15 cellular contexts compared by ENCODE assay signal in the genomic region with DNA sequence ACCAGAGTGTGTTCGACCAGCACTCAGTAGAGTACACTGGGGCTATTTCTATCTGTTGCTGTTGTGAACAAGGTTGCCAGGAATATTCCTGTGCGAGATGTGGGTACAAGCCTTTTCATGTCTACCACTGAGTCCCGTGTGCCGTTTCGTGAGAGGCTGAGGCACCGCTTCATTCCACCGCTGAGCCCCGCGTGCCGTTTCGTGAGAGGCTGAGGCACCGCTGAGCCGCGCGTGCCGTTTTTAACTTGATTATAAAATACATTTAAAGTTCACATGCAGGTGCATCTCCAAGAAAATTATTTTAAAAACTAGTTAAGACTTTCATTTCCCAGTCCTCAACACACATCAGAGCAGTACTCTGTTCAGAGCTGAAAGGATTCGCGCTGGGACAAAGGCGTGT.
A peak's percentile ranks its signal among the peaks of the same experiment; 100 is the strongest.
DNase-seq lines count a peak whose midpoint lies in the region; ATAC-seq and TF ChIP-seq lines count a peak whose summit lies in the region.
"Had no signal": no experiment of that assay in that cellular context is flagged by ENCODE, and none has a peak within 500 bp of the region (broad histone marks: within the 10 kb centered on the region; RNA-seq: fewer than 3 reads in every experiment).

No MANE protein-coding gene starts in this region.

- no peak for TF ChIP-seq EP300 in tibial nerve (IDR thresholded peaks at IDR 0.05)

- 0 out of 2 replicates have a peak, but pooled peaks cover 3% of the 10 kb centered on the region for H3K4me1 Mint-ChIP-seq in WTC11
- H3K4me1 Mint-ChIP-seq in nephron progenitor cell = peaks cover 32% of the 10 kb centered on the region
- H3K4me1 Mint-ChIP-seq: H9 had no signal

- peak overlapping the region; percentile 25; the same call in 1 of the 2 replicates for H3K27ac ChIP-seq in DND-41 (ENCODE audit: low read length)
- H3K27ac ChIP-seq in tibial nerve = no peak overlapping the region

- WGBS in lower leg skin, 2 donors = 94 to 97% methylated on average over 19 of the region's 19 CpGs
- WGBS in tibial nerve, 2 donors = 97% methylated on average over 19 of the region's 19 CpGs

- no peaks in the 10 kb centered on the region for H3K9me3 Mint-ChIP-seq in WTC11
- no peaks in the 10 kb centered on the region for H3K9me3 Mint-ChIP-seq in nephron progenitor cell
- H3K9me3 Mint-ChIP-seq: CD4-positive, alpha-beta memory T cell had no signal

- no peak overlapping the region for H3K4me2 ChIP-seq in DND-41 (ENCODE audit: insufficient read depth, low read length)

- DNase-seq in DND-41 (no peak), WTC11 (ENCODE audit: low spot score) (no peak), nephron progenitor cell (no peak), lower leg skin (ENCODE audit: low spot score in 2 of 2) (no peak), tibial nerve (ENCODE audit: low spot score in 2 of 2) (no peak)
- DNase-seq: ACHN; BE2C; CD4-positive, alpha-beta memory T cell; DMS153; DMS79; GF-D8; H9 had no signal

- no peak overlapping the region for H2AFZ ChIP-seq in DND-41 (ENCODE audit: low read depth, low read length)

- H3K27ac Mint-ChIP-seq in WTC11 (peak overlapping the region; percentile 60; the same call in 1 of the 2 replicates), nephron progenitor cell (peak overlapping the region; percentile 91)

- intact Hi-C loops in lower leg skin (cut with DNase I; ENCODE audit: low total_unique reads) = loop anchor here (10.0 kb wide), 1 partner anchor 134 kb away; no protein-coding TSS in a partner anchor

- H3K4me1 ChIP-seq in DND-41 (ENCODE audit: insufficient read depth, low read length) (peaks cover 3% of the 10 kb centered on the region; the same call in 1 of the 2 replicates), tibial nerve (peaks cover 0 to 14% (median 0%) of the 10 kb centered on the region in 4 donors)
- H3K4me1 ChIP-seq: BE2C had no signal

- ATAC-seq in DND-41 (ENCODE audit: insufficient read depth, low read depth) = no peak
- no peak for ATAC-seq in WTC11
- ATAC-seq in GM18909 (IDR thresholded peaks at IDR 0.05; ENCODE audit: poor library complexity, unreplicated experiment) = no peak
- ATAC-seq: HepG2 had no signal

- no peaks in the 10 kb centered on the region for H3K9me3 ChIP-seq in DND-41 (ENCODE audit: insufficient read depth, low read length, severe bottlenecking)
- H3K9me3 ChIP-seq in tibial nerve = no peaks in the 10 kb centered on the region
- H3K9me3 ChIP-seq: BE2C had no signal

- H3K27me3 ChIP-seq in DND-41 (ENCODE audit: insufficient read depth, low read length, poor library complexity) = no peaks in the 10 kb centered on the region
- H3K27me3 ChIP-seq in tibial nerve = no peaks in the 10 kb centered on the region
- H3K27me3 ChIP-seq: BE2C had no signal

- no peak overlapping the region for H3K9ac ChIP-seq in DND-41 (ENCODE audit: low read depth, low read length)

- peaks cover 28% of the 10 kb centered on the region; the same call in 1 of the 2 replicates for H4K20me1 ChIP-seq in DND-41 (ENCODE audit: insufficient read depth, low read length)

- H3K36me3 Mint-ChIP-seq in WTC11 (peaks cover 24% of the 10 kb centered on the region), nephron progenitor cell (ENCODE audit: low read depth) (peaks cover 55% of the 10 kb centered on the region)

- H3K4me3 Mint-ChIP-seq in WTC11 = no peak overlapping the region
- H3K4me3 Mint-ChIP-seq in nephron progenitor cell = no peak overlapping the region
- H3K4me3 Mint-ChIP-seq: CD14-positive monocyte; CD4-positive, alpha-beta memory T cell; H9 had no signal

- H3K79me2 ChIP-seq in DND-41 (ENCODE audit: insufficient read depth, low read length) = peaks cover 87% of the 10 kb centered on the region

- no peaks in the 10 kb centered on the region for H3K27me3 Mint-ChIP-seq in WTC11 (ENCODE audit: low read depth)
- no peaks in the 10 kb centered on the region for H3K27me3 Mint-ChIP-seq in nephron progenitor cell (ENCODE audit: low read depth, poor library complexity)
- H3K27me3 Mint-ChIP-seq: CD4-positive, alpha-beta memory T cell had no signal

- no peak for TF ChIP-seq CTCF in DND-41 (IDR thresholded peaks at IDR 0.05; ENCODE audit: borderline replicate concordance, extremely low read depth, low read length, poor library complexity, severe bottlenecking)
- no peak for TF ChIP-seq CTCF in WTC11 (IDR thresholded peaks at IDR 0.05)
- no peak for TF ChIP-seq CTCF in nephron progenitor cell (IDR thresholded peaks at IDR 0.05)
- no peak for TF ChIP-seq CTCF in lower leg skin (IDR thresholded peaks at IDR 0.05)
- no peak for TF ChIP-seq CTCF in tibial nerve (IDR thresholded peaks at IDR 0.05)

- CTCF ChIA-PET in WTC11 (lab: Charles Lee) = interaction anchor here (0.7 to 1.5 kb wide), 3 partner anchors 42 to 137 kb away, joined by 3 to 16 read pairs (median 14); no protein-coding TSS in a partner anchor

- H3K36me3 ChIP-seq in DND-41 (ENCODE audit: insufficient read depth, low read length) (peaks cover 90% of the 10 kb centered on the region), tibial nerve (peaks cover 0 to 42% (median 0%) of the 10 kb centered on the region in 3 donors)

- no peak overlapping the region for H3K4me3 ChIP-seq in DND-41 (ENCODE audit: low read depth in 1 of 2, low read length in 2 of 2)
- no peak overlapping the region for H3K4me3 ChIP-seq in lower leg skin (ENCODE audit: low read depth, poor library complexity, severe bottlenecking)
- no peak overlapping the region for H3K4me3 ChIP-seq in tibial nerve

- TF ChIP-seq POLR2A in lower leg skin (IDR thresholded peaks at IDR 0.05) (no peak), tibial nerve (IDR thresholded peaks at IDR 0.05) (no peak)

- POLR2A ChIA-PET in WTC11 (lab: Charles Lee) = no interaction called here

TF ChIP-seq in WTC11, 78 proteins besides CTCF, POLR2A, EP300 and RAD21 (continues in another document):
- TF ChIP-seq SP1 (CRISPR knock-in tag; conservative IDR thresholded peaks at IDR 0.05) = no peak
- TF ChIP-seq, protein P1, sequence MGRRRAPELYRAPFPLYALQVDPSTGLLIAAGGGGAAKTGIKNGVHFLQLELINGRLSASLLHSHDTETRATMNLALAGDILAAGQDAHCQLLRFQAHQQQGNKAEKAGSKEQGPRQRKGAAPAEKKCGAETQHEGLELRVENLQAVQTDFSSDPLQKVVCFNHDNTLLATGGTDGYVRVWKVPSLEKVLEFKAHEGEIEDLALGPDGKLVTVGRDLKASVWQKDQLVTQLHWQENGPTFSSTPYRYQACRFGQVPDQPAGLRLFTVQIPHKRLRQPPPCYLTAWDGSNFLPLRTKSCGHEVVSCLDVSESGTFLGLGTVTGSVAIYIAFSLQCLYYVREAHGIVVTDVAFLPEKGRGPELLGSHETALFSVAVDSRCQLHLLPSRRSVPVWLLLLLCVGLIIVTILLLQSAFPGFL (CRISPR knock-in tag; IDR thresholded peaks at IDR 0.05; ENCODE audit: borderline replicate concordance) = no peak
- TF ChIP-seq, protein P2, sequence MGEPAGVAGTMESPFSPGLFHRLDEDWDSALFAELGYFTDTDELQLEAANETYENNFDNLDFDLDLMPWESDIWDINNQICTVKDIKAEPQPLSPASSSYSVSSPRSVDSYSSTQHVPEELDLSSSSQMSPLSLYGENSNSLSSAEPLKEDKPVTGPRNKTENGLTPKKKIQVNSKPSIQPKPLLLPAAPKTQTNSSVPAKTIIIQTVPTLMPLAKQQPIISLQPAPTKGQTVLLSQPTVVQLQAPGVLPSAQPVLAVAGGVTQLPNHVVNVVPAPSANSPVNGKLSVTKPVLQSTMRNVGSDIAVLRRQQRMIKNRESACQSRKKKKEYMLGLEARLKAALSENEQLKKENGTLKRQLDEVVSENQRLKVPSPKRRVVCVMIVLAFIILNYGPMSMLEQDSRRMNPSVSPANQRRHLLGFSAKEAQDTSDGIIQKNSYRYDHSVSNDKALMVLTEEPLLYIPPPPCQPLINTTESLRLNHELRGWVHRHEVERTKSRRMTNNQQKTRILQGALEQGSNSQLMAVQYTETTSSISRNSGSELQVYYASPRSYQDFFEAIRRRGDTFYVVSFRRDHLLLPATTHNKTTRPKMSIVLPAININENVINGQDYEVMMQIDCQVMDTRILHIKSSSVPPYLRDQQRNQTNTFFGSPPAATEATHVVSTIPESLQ (CRISPR knock-in tag; IDR thresholded peaks at IDR 0.05) = no peak
- TF ChIP-seq ETV6 (CRISPR knock-in tag; IDR thresholded peaks at IDR 0.05) = no peak
- TF ChIP-seq TEAD1 (CRISPR knock-in tag; IDR thresholded peaks at IDR 0.05) = no peak
- TF ChIP-seq, protein P3, sequence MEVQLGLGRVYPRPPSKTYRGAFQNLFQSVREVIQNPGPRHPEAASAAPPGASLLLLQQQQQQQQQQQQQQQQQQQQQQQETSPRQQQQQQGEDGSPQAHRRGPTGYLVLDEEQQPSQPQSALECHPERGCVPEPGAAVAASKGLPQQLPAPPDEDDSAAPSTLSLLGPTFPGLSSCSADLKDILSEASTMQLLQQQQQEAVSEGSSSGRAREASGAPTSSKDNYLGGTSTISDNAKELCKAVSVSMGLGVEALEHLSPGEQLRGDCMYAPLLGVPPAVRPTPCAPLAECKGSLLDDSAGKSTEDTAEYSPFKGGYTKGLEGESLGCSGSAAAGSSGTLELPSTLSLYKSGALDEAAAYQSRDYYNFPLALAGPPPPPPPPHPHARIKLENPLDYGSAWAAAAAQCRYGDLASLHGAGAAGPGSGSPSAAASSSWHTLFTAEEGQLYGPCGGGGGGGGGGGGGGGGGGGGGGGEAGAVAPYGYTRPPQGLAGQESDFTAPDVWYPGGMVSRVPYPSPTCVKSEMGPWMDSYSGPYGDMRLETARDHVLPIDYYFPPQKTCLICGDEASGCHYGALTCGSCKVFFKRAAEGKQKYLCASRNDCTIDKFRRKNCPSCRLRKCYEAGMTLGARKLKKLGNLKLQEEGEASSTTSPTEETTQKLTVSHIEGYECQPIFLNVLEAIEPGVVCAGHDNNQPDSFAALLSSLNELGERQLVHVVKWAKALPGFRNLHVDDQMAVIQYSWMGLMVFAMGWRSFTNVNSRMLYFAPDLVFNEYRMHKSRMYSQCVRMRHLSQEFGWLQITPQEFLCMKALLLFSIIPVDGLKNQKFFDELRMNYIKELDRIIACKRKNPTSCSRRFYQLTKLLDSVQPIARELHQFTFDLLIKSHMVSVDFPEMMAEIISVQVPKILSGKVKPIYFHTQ (CRISPR knock-in tag; IDR thresholded peaks at IDR 0.05) = no peak
- TF ChIP-seq, protein P4, sequence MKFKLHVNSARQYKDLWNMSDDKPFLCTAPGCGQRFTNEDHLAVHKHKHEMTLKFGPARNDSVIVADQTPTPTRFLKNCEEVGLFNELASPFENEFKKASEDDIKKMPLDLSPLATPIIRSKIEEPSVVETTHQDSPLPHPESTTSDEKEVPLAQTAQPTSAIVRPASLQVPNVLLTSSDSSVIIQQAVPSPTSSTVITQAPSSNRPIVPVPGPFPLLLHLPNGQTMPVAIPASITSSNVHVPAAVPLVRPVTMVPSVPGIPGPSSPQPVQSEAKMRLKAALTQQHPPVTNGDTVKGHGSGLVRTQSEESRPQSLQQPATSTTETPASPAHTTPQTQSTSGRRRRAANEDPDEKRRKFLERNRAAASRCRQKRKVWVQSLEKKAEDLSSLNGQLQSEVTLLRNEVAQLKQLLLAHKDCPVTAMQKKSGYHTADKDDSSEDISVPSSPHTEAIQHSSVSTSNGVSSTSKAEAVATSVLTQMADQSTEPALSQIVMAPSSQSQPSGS (CRISPR knock-in tag; IDR thresholded peaks at IDR 0.05; ENCODE audit: borderline replicate concordance, low read depth) = no peak
- no peak for TF ChIP-seq ZNF138 (CRISPR knock-in tag; conservative IDR thresholded peaks at IDR 0.05)
- TF ChIP-seq CREB1 (CRISPR knock-in tag; IDR thresholded peaks at IDR 0.05) = no peak
- TF ChIP-seq NFATC4 (CRISPR knock-in tag; IDR thresholded peaks at IDR 0.05) = no peak
